10 cellular contexts compared by ENCODE assay signal in genomic region chr3:56812749-56813655, GRCh38. TPM values are rescaled to one million over a fixed set of nuclear protein-coding genes. Genes with fewer than 3 reads are reported as not detected.
DNase-seq lines count a peak whose midpoint lies in the region; ATAC-seq and TF ChIP-seq lines count a peak whose summit lies in the region.
"Had no signal": no experiment of that assay in that cellular context is flagged by ENCODE, and none has a peak within 500 bp of the region (broad histone marks: within the 10 kb centered on the region; RNA-seq: fewer than 3 reads in every experiment).

No MANE protein-coding gene starts in this region.

- intact Hi-C loops in activated CD4-positive, alpha-beta memory T cell treated with anti-CD3 and anti-CD28 coated beads for 36 hours (cut with micrococcal nuclease) = no loop called here

- no peak overlapping the region for H3K4me3 Mint-ChIP-seq in stimulated activated naive CD8-positive, alpha-beta T cell treated with anti-CD3 and anti-CD28 coated beads, Interleukin-15, Interleukin-2, amounts not matched to agents 100 ng/mL and 50 ng/mL, for 24 hours
- no peak overlapping the region for H3K4me3 Mint-ChIP-seq in activated CD4-positive, alpha-beta memory T cell treated with anti-CD3 and anti-CD28 coated beads for 36 hours
- H3K4me3 Mint-ChIP-seq: dendritic cell treated with granulocyte-macrophage colony-stimulating factor and Interleukin-4, amounts not matched to agents 40 ng/mL and 50 ng/mL, for 4 days had no signal

- no peak for DNase-seq in stimulated activated naive CD8-positive, alpha-beta T cell treated with anti-CD3 and anti-CD28 coated beads, Interleukin-15, Interleukin-2, amounts not matched to agents 100 U/mL and 50 U/mL, for 24 hours
- DNase-seq in activated CD4-positive, alpha-beta memory T cell treated with anti-CD3 and anti-CD28 coated beads for 36 hours = no peak
- DNase-seq in fibroblast of the aortic adventitia (ENCODE audit: low read depth) = peak; percentile 80
- no peak for DNase-seq in DMS53 (lab: John Stamatoyannopoulos, UW)
- DNase-seq in NCI-H1417 treated with DMSO at 0.1 percent for 48 hours (lab: John Stamatoyannopoulos, UW) = no peak
- DNase-seq: stomach had no signal

- no peaks in the 10 kb centered on the region for H3K36me3 Mint-ChIP-seq in stimulated activated naive CD8-positive, alpha-beta T cell treated with anti-CD3 and anti-CD28 coated beads, Interleukin-15, Interleukin-2, amounts not matched to agents 100 ng/mL and 50 ng/mL, for 24 hours (ENCODE audit: low read depth)
- no peaks in the 10 kb centered on the region for H3K36me3 Mint-ChIP-seq in activated CD4-positive, alpha-beta memory T cell treated with anti-CD3 and anti-CD28 coated beads for 36 hours

- no peak for TF ChIP-seq CTCF in fibroblast of the aortic adventitia (IDR thresholded peaks at IDR 0.05; ENCODE audit: insufficient read depth, low read length)

- H3K27me3 Mint-ChIP-seq in stimulated activated naive CD8-positive, alpha-beta T cell treated with anti-CD3 and anti-CD28 coated beads, Interleukin-15, Interleukin-2, amounts not matched to agents 100 ng/mL and 50 ng/mL, for 24 hours = no peaks in the 10 kb centered on the region
- no peaks in the 10 kb centered on the region for H3K27me3 Mint-ChIP-seq in activated CD4-positive, alpha-beta memory T cell treated with anti-CD3 and anti-CD28 coated beads for 36 hours

- H3K4me1 Mint-ChIP-seq in stimulated activated naive CD8-positive, alpha-beta T cell treated with anti-CD3 and anti-CD28 coated beads, Interleukin-15, Interleukin-2, amounts not matched to agents 100 ng/mL and 50 ng/mL, for 24 hours (ENCODE audit: low read depth) = peaks cover 65% of the 10 kb centered on the region
- peaks cover 78% of the 10 kb centered on the region for H3K4me1 Mint-ChIP-seq in activated CD4-positive, alpha-beta memory T cell treated with anti-CD3 and anti-CD28 coated beads for 36 hours (ENCODE audit: low read depth)

- H3K9me3 Mint-ChIP-seq in stimulated activated naive CD8-positive, alpha-beta T cell treated with anti-CD3 and anti-CD28 coated beads, Interleukin-15, Interleukin-2, amounts not matched to agents 100 ng/mL and 50 ng/mL, for 24 hours = no peaks in the 10 kb centered on the region
- H3K9me3 Mint-ChIP-seq in activated CD4-positive, alpha-beta memory T cell treated with anti-CD3 and anti-CD28 coated beads for 36 hours = no peaks in the 10 kb centered on the region
- H3K9me3 Mint-ChIP-seq: dendritic cell treated with granulocyte-macrophage colony-stimulating factor and Interleukin-4, amounts not matched to agents 40 ng/mL and 50 ng/mL, for 4 days had no signal

- H3K27ac Mint-ChIP-seq in stimulated activated naive CD8-positive, alpha-beta T cell treated with anti-CD3 and anti-CD28 coated beads, Interleukin-15, Interleukin-2, amounts not matched to agents 100 ng/mL and 50 ng/mL, for 24 hours = peak overlapping the region; percentile 42
- peak overlapping the region; percentile 75 for H3K27ac Mint-ChIP-seq in activated CD4-positive, alpha-beta memory T cell treated with anti-CD3 and anti-CD28 coated beads for 36 hours
- H3K27ac Mint-ChIP-seq: dendritic cell treated with granulocyte-macrophage colony-stimulating factor and Interleukin-4, amounts not matched to agents 40 ng/mL and 50 ng/mL, for 4 days had no signal

- no peak overlapping the region for H3K4me3 ChIP-seq in fibroblast of the aortic adventitia (ENCODE audit: low read depth, low read length)
- H3K4me3 ChIP-seq: stomach had no signal

- POLR2A ChIA-PET in activated CD4-positive, alpha-beta memory T cell treated with anti-CD3 and anti-CD28 coated beads for 36 hours (lab: Charles Lee) = interaction anchor here (0.6 to 2.7 kb wide), 4 partner anchors 11 to 168 kb away, joined by 3 to 16 read pairs (median 4); partner anchors contain the start of gene ARHGEF3

- CTCF ChIA-PET in activated CD4-positive, alpha-beta memory T cell treated with anti-CD3 and anti-CD28 coated beads for 36 hours (lab: Charles Lee) = interaction anchor here (0.6 to 7.4 kb wide), 7 partner anchors 11 to 183 kb away, joined by 3 to 81 read pairs (median 5); partner anchors contain the start of gene ARHGEF3

- no peak for ATAC-seq in stimulated activated naive CD8-positive, alpha-beta T cell treated with anti-CD3 and anti-CD28 coated beads, Interleukin-15, Interleukin-2, amounts not matched to agents 100 U/mL and 50 U/mL, for 24 hours
- ATAC-seq in HG03521 (IDR thresholded peaks at IDR 0.05; ENCODE audit: unreplicated experiment) = no peak
- ATAC-seq in HG03159 (IDR thresholded peaks at IDR 0.05; ENCODE audit: unreplicated experiment) = no peak

RNA-seq across cellular contexts. Expression of gene ARHGEF3, which starts 11.3 kb away (rescaled TPM):
- 10 to 100 TPM; 28.0 to 31.5 TPM for total RNA-seq in activated CD4-positive, alpha-beta memory T cell treated with anti-CD3 and anti-CD28 coated beads for 36 hours
- total RNA-seq in fibroblast of the aortic adventitia (ENCODE audit: low replicate concordance) = 21.8 and 26.3 TPM in 2 replicates
